ENCODE assay signal across 10 cellular contexts in the genomic region with DNA sequence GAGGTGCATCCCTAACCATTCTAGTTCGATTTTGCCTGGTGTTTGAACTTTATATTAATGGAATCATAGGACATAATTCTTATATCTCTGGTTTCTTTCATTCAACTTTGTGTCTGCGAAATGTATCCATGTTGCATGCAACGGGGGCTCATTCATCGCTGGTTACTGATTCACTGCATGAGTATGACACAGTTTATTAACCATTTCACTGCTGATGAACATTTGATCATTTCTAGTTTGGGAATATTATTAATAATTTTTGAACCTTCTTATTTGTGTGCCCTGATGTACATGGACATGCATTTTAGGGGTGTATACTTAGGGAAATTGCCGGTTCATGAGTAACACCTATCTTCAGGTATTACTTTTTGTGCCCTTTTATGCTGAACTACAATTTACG. TPM values are rescaled to one million over a fixed set of nuclear protein-coding genes. Genes with fewer than 3 reads are reported as not detected.
"Had no signal": no experiment of that assay in that cellular context is flagged by ENCODE, and none has a peak within 500 bp of the region (broad histone marks: within the 10 kb centered on the region; RNA-seq: fewer than 3 reads in every experiment).

No MANE protein-coding gene starts in this region.

- H2AFZ ChIP-seq: GM23248 had no signal

- H3K9ac ChIP-seq: GM23248 had no signal

- H3K27ac ChIP-seq: GM23248, HL-60 had no signal

- H3K4me3 ChIP-seq: GM23248, HAP-1 had no signal

- H3K36me3 ChIP-seq: HAP-1 had no signal

- H3K4me1 ChIP-seq: HAP-1 had no signal

- ATAC-seq: HCT116 had no signal

- H3K9me3 ChIP-seq: HAP-1 had no signal

- DNase-seq: GM23248, GOT3, H7, HFFc6, IMR-90 had no signal

RNA-seq across cellular contexts. Expression of gene TMEM271, which starts 5.1 kb away (rescaled TPM):
- total RNA-seq: GM23248, HFFc6, HT1080, IMR-90 had no signal
- polyA plus RNA-seq: GM23248, IMR-90 had no signal

RNA-seq across cellular contexts. Expression of gene PDE6B, which starts 44.2 kb away (rescaled TPM):
- total RNA-seq: H4, HFFc6 had no signal
- polyA plus RNA-seq: GM23248, IMR-90 had no signal
